Comparison of ENCODE assay signal across 8 cellular contexts in genomic region chr14:99687284-99688209, GRCh38. TPM values are rescaled to one million over a fixed set of nuclear protein-coding genes. Genes with fewer than 3 reads are reported as not detected.
DNase-seq lines count a peak whose midpoint lies in the region; ATAC-seq and TF ChIP-seq lines count a peak whose summit lies in the region.

No MANE protein-coding gene starts in this region.

- H3K27me3 ChIP-seq in testis = no peaks in the 10 kb centered on the region

- peak; percentile 82 for TF ChIP-seq CTCF in glutamatergic neuron (IDR thresholded peaks at IDR 0.05; ENCODE audit: partially characterized antibody, unreplicated experiment)
- TF ChIP-seq CTCF in testis (IDR thresholded peaks at IDR 0.05) = peak in 2 of 3 experiments; percentile 7 to 62

- 76 to 79% methylated on average over 10 to 12 of the region's 12 CpGs for WGBS in testis, 2 donors

- no peak overlapping the region for H3K4me3 Mint-ChIP-seq in T-helper 2 cell treated with Interferon-gamma antibody and Interleukin-4, amounts not matched to agents 5 μg/mL and 100 μg/mL, for 36 hours
- no peak overlapping the region for H3K4me3 Mint-ChIP-seq in activated CD4-positive, alpha-beta T cell treated with anti-CD3 and anti-CD28 coated beads, Interleukin-2, amount 10 ng/mL, durations not matched to agents 24 days and 14 days
- H3K4me3 Mint-ChIP-seq in glutamatergic neuron (ENCODE audit: unreplicated experiment) = no peak overlapping the region

- no peak overlapping the region for H3K27ac Mint-ChIP-seq in T-helper 2 cell treated with Interferon-gamma antibody and Interleukin-4, amounts not matched to agents 5 μg/mL and 100 μg/mL, for 36 hours
- H3K27ac Mint-ChIP-seq in activated CD4-positive, alpha-beta T cell treated with anti-CD3 and anti-CD28 coated beads, Interleukin-2, amount 10 ng/mL, durations not matched to agents 24 days and 14 days = no peak overlapping the region
- H3K27ac Mint-ChIP-seq in glutamatergic neuron (ENCODE audit: unreplicated experiment) = no peak overlapping the region

- peaks cover 2% of the 10 kb centered on the region for H3K4me1 Mint-ChIP-seq in T-helper 2 cell treated with Interferon-gamma antibody and Interleukin-4, amounts not matched to agents 5 μg/mL and 100 μg/mL, for 36 hours (ENCODE audit: low read depth)
- peaks cover 17% of the 10 kb centered on the region for H3K4me1 Mint-ChIP-seq in activated CD4-positive, alpha-beta T cell treated with anti-CD3 and anti-CD28 coated beads, Interleukin-2, amount 10 ng/mL, durations not matched to agents 24 days and 14 days
- H3K4me1 Mint-ChIP-seq in glutamatergic neuron (ENCODE audit: low read depth, unreplicated experiment) = peaks cover 7% of the 10 kb centered on the region

- H3K27me3 Mint-ChIP-seq in T-helper 2 cell treated with Interferon-gamma antibody and Interleukin-4, amounts not matched to agents 5 μg/mL and 100 μg/mL, for 36 hours (ENCODE audit: low read depth) = peaks cover 52% of the 10 kb centered on the region
- peaks cover 46% of the 10 kb centered on the region for H3K27me3 Mint-ChIP-seq in activated CD4-positive, alpha-beta T cell treated with anti-CD3 and anti-CD28 coated beads, Interleukin-2, amount 10 ng/mL, durations not matched to agents 24 days and 14 days
- H3K27me3 Mint-ChIP-seq in glutamatergic neuron (ENCODE audit: unreplicated experiment) = peaks cover 6% of the 10 kb centered on the region

- no peaks in the 10 kb centered on the region for H3K9me3 Mint-ChIP-seq in T-helper 2 cell treated with Interferon-gamma antibody and Interleukin-4, amounts not matched to agents 5 μg/mL and 100 μg/mL, for 36 hours
- no peaks in the 10 kb centered on the region for H3K9me3 Mint-ChIP-seq in activated CD4-positive, alpha-beta T cell treated with anti-CD3 and anti-CD28 coated beads, Interleukin-2, amount 10 ng/mL, durations not matched to agents 24 days and 14 days
- peaks cover 5% of the 10 kb centered on the region for H3K9me3 Mint-ChIP-seq in glutamatergic neuron (ENCODE audit: unreplicated experiment)

- no peak overlapping the region for H3K27ac ChIP-seq in testis

- peaks cover 8% of the 10 kb centered on the region for H3K4me1 ChIP-seq in testis

- no peaks in the 10 kb centered on the region for H3K36me3 ChIP-seq in testis (ENCODE audit: low read depth, missing control alignments)

- ATAC-seq in HG03159 (IDR thresholded peaks at IDR 0.05; ENCODE audit: unreplicated experiment) = no peak

- no peaks in the 10 kb centered on the region for H3K36me3 Mint-ChIP-seq in T-helper 2 cell treated with Interferon-gamma antibody and Interleukin-4, amounts not matched to agents 5 μg/mL and 100 μg/mL, for 36 hours (ENCODE audit: low read depth)
- no peaks in the 10 kb centered on the region for H3K36me3 Mint-ChIP-seq in activated CD4-positive, alpha-beta T cell treated with anti-CD3 and anti-CD28 coated beads, Interleukin-2, amount 10 ng/mL, durations not matched to agents 24 days and 14 days (ENCODE audit: low read depth)
- H3K36me3 Mint-ChIP-seq in glutamatergic neuron (ENCODE audit: unreplicated experiment) = no peaks in the 10 kb centered on the region

- DNase-seq in T-helper 2 cell = peak in 3 of 5 experiments; percentile 16 to 32 (median 24)
- no peak for DNase-seq in T-helper 2 cell treated with Interferon-gamma antibody and Interleukin-4, amounts not matched to agents 5 μg/mL and 100 μg/mL, for 36 hours (ENCODE audit: low spot score)
- DNase-seq in activated CD4-positive, alpha-beta T cell treated with anti-CD3 and anti-CD28 coated beads, Interleukin-2, amount 10 ng/mL, durations not matched to agents 24 days and 14 days = peak; percentile 79
- DNase-seq in glutamatergic neuron = no peak
- peak; percentile 17 for DNase-seq in testis
- DNase-seq in cerebellum (ENCODE audit: low spot score) = no peak
- no peak for DNase-seq in NCI-H2107 treated with DMSO at 0.1 percent for 48 hours (lab: John Stamatoyannopoulos, UW; ENCODE audit: unreplicated experiment)

- H3K9me3 ChIP-seq in testis = no peaks in the 10 kb centered on the region

- no peak for TF ChIP-seq POLR2A in testis (IDR thresholded peaks at IDR 0.05)

- intact Hi-C loops in activated CD4-positive, alpha-beta T cell treated with anti-CD3 and anti-CD28 coated beads, Interleukin-2, amount 10 ng/mL, durations not matched to agents 24 days and 14 days (cut with micrococcal nuclease) = no loop called here
- intact Hi-C loops in testis (cut with DNase I; ENCODE audit: low total_unique reads) = no loop called here

- H3K4me3 ChIP-seq in testis = no peak overlapping the region

RNA-seq across cellular contexts. Expression of gene CYP46A1, which starts 3.4 kb away (rescaled TPM):
- 0.02 and 0.05 TPM in 2 replicates for total RNA-seq in activated CD4-positive, alpha-beta T cell treated with anti-CD3 and anti-CD28 coated beads, Interleukin-2, amount 10 ng/mL, durations not matched to agents 24 days and 14 days
- total RNA-seq in glutamatergic neuron (ENCODE audit: unreplicated experiment) = 2.1 TPM
- total RNA-seq in testis = 1 to 10 TPM; 4.2 to 4.6 TPM
- 2.5 TPM for polyA plus RNA-seq in testis (ENCODE audit: insufficient read depth, low read depth, low replicate concordance)
- total RNA-seq in cerebellum = 6.1 TPM

RNA-seq across cellular contexts. Expression of gene HHIPL1, which starts 42.6 kb away (rescaled TPM):
- total RNA-seq in activated CD4-positive, alpha-beta T cell treated with anti-CD3 and anti-CD28 coated beads, Interleukin-2, amount 10 ng/mL, durations not matched to agents 24 days and 14 days = not detected in 2 replicates
- 0.47 TPM for total RNA-seq in glutamatergic neuron (ENCODE audit: unreplicated experiment)
- 1 to 10 TPM; 2.7 to 3.9 TPM for total RNA-seq in testis
- polyA plus RNA-seq in testis (ENCODE audit: insufficient read depth, low read depth, low replicate concordance) = 1.0 TPM
- total RNA-seq in cerebellum = 4.3 TPM

Comparison
In these comparisons a context has a peak if more than half of its experiments do, and no peak if none do; other contexts are left out.
1. DNase-seq: peak in T-helper 2 cell (3 of 5), activated CD4-positive, alpha-beta T cell treated with anti-CD3 and anti-CD28 coated beads, Interleukin-2, amount 10 ng/mL, durations not matched to agents 24 days and 14 days (single experiment) and testis (single experiment); none in T-helper 2 cell treated with Interferon-gamma antibody and Interleukin-4, amounts not matched to agents 5 μg/mL and 100 μg/mL, for 36 hours (single experiment), glutamatergic neuron (single experiment), cerebellum (single experiment) and NCI-H2107 treated with DMSO at 0.1 percent for 48 hours (single experiment).